Comparison of ENCODE assay signal across 10 cellular contexts in genomic region chr22:42747701-42748513, GRCh38. TPM values are rescaled to one million over a fixed set of nuclear protein-coding genes. Genes with fewer than 3 reads are reported as not detected.
DNase-seq lines count a peak whose midpoint lies in the region; ATAC-seq, FAIRE-seq and TF ChIP-seq lines count a peak whose summit lies in the region.
"Had no signal": no experiment of that assay in that cellular context is flagged by ENCODE, and none has a peak within 500 bp of the region (broad histone marks: within the 10 kb centered on the region; RNA-seq: fewer than 3 reads in every experiment).

No MANE protein-coding gene starts in this region.

- FAIRE-seq in frontal cortex (lab: Jason Lieb, UNC), result no peak
- FAIRE-seq: GM18507 had no signal

- ATAC-seq in GM23338 (peak; percentile 68), gastroesophageal sphincter (no peak)

- no peak overlapping the region for H3K27ac ChIP-seq in GM23338 (ENCODE audit: low read depth)
- peak overlapping the region in 1 of 2 experiments; percentile 82; a peak in 2 of 4 replicates for H3K27ac ChIP-seq in SK-N-SH (ENCODE audit: low read depth in 2 of 2, low read length in 1 of 2)
- H3K27ac ChIP-seq in gastroesophageal sphincter, result peak overlapping the region in 3 of 4 donors; percentile 41 to 49 (median 45)
- peak overlapping the region; percentile 98 for H3K27ac ChIP-seq in smooth muscle cell (ENCODE audit: low read depth)
- no peak overlapping the region for H3K27ac ChIP-seq in OCI-LY7 (ENCODE audit: low read depth, low read length, poor library complexity, severe bottlenecking)

- H3K9ac ChIP-seq in SK-N-SH (peak overlapping the region; percentile 41; the same call in 1 of the 2 replicates), smooth muscle cell (ENCODE audit: low read depth) (peak overlapping the region; percentile 50)

- H3K4me1 Mint-ChIP-seq in GM23338, result peaks cover 14% of the 10 kb centered on the region

- no peaks in the 10 kb centered on the region for H3K36me3 ChIP-seq in GM23338 (ENCODE audit: insufficient read depth)
- no peaks in the 10 kb centered on the region for H3K36me3 ChIP-seq in SK-N-SH (replicated peaks in 1 of 2; ENCODE audit: control insufficient read depth in 1 of 2, insufficient read depth in 2 of 2, low read length in 1 of 2)
- no peaks in the 10 kb centered on the region for H3K36me3 ChIP-seq in gastroesophageal sphincter
- no peaks in the 10 kb centered on the region for H3K36me3 ChIP-seq in smooth muscle cell (ENCODE audit: low read depth)
- H3K36me3 ChIP-seq in OCI-LY7 (ENCODE audit: insufficient read depth, low read length), result no peaks in the 10 kb centered on the region

- H4K20me1 ChIP-seq in GM23338 (replicated peaks; ENCODE audit: insufficient read depth) (no peaks in the 10 kb centered on the region), SK-N-SH (ENCODE audit: insufficient read depth) (no peaks in the 10 kb centered on the region), smooth muscle cell (ENCODE audit: low read depth) (no peaks in the 10 kb centered on the region), OCI-LY7 (ENCODE audit: insufficient read depth, low read length) (no peaks in the 10 kb centered on the region)

- H3K9me2 ChIP-seq in GM23338 (ENCODE audit: insufficient read depth), result no peaks in the 10 kb centered on the region
- no peaks in the 10 kb centered on the region for H3K9me2 ChIP-seq in SK-N-SH
- H3K9me2 ChIP-seq in OCI-LY7 (ENCODE audit: insufficient read depth, low read length), result no peaks in the 10 kb centered on the region

- BruUV-seq in OCI-LY7 (replicated peaks; lab: Mats Ljungman, UMichigan), result no TSS peak

- H3K79me2 ChIP-seq in GM23338 (replicated peaks; ENCODE audit: insufficient read depth), result no peaks in the 10 kb centered on the region
- no peaks in the 10 kb centered on the region for H3K79me2 ChIP-seq in SK-N-SH (ENCODE audit: insufficient read depth)
- H3K79me2 ChIP-seq in smooth muscle cell (ENCODE audit: low read depth), result no peaks in the 10 kb centered on the region
- no peaks in the 10 kb centered on the region for H3K79me2 ChIP-seq in OCI-LY7 (ENCODE audit: insufficient read depth, low read depth, low read length)

- peak overlapping the region; percentile 74; the same call in 1 of the 2 replicates for H3K27ac Mint-ChIP-seq in GM23338

- H3K4me2 ChIP-seq in GM23338, result no peak overlapping the region
- no peak overlapping the region for H3K4me2 ChIP-seq in SK-N-SH
- peak overlapping the region; percentile 78 for H3K4me2 ChIP-seq in smooth muscle cell
- no peak overlapping the region for H3K4me2 ChIP-seq in OCI-LY7 (ENCODE audit: low read length)

- peaks cover 10% of the 10 kb centered on the region for H3K27me3 Mint-ChIP-seq in GM23338 (ENCODE audit: insufficient read depth, low read depth, poor library complexity)

- H3K4me3 Mint-ChIP-seq in GM23338, result no peak overlapping the region

- TF ChIP-seq EP300 in SK-N-SH (IDR thresholded peaks at IDR 0.05; ENCODE audit: borderline replicate concordance in 1 of 2, low read depth in 1 of 2, low read length in 1 of 2), result no peak
- no peak for TF ChIP-seq EP300 in gastroesophageal sphincter (IDR thresholded peaks at IDR 0.05)

- TF ChIP-seq POLR2A in gastroesophageal sphincter (IDR thresholded peaks at IDR 0.05), result no peak

- H3K4me3 ChIP-seq in GM23338 (no peak overlapping the region), SK-N-SH (ENCODE audit: low read depth in 2 of 2, low read length in 1 of 2) (no peak overlapping the region), gastroesophageal sphincter (no peak overlapping the region), smooth muscle cell (no peak overlapping the region), OCI-LY7 (ENCODE audit: low read depth, low read length, poor library complexity, severe bottlenecking) (no peak overlapping the region)

- H3K9me3 ChIP-seq in SK-N-SH, result no peaks in the 10 kb centered on the region
- no peaks in the 10 kb centered on the region for H3K9me3 ChIP-seq in gastroesophageal sphincter
- H3K9me3 ChIP-seq in smooth muscle cell (replicated peaks; ENCODE audit: low read depth), result no peaks in the 10 kb centered on the region
- H3K9me3 ChIP-seq in OCI-LY7 (ENCODE audit: low read length), result no peaks in the 10 kb centered on the region

- H3K27me3 ChIP-seq in GM23338 (ENCODE audit: insufficient read depth) (no peaks in the 10 kb centered on the region), SK-N-SH (ENCODE audit: insufficient read depth) (no peaks in the 10 kb centered on the region), gastroesophageal sphincter (no peaks in the 10 kb centered on the region), smooth muscle cell (ENCODE audit: low read depth) (no peaks in the 10 kb centered on the region)

- CTCF ChIA-PET in SK-N-SH (lab: Yijun Ruan, JAX) (interaction anchor here (1.3 kb wide), 1 partner anchor 33 kb away, joined by 3 read pairs; no protein-coding TSS in a partner anchor), OCI-LY7 (lab: Charles Lee; ENCODE audit: unreplicated experiment) (no interaction called here)

- TF ChIP-seq CTCF in GM23338 (conservative IDR thresholded peaks at IDR 0.05; ENCODE audit: low read depth in 2 of 2), result no peak
- no peak for TF ChIP-seq CTCF in SK-N-SH (IDR thresholded peaks at IDR 0.05)
- no peak for TF ChIP-seq CTCF in gastroesophageal sphincter (IDR thresholded peaks at IDR 0.05)
- no peak for TF ChIP-seq CTCF in smooth muscle cell (IDR thresholded peaks at IDR 0.05; ENCODE audit: borderline replicate concordance, insufficient read depth, poor library complexity, severe bottlenecking)
- TF ChIP-seq CTCF in OCI-LY7 (conservative IDR thresholded peaks at IDR 0.05; ENCODE audit: low read length), result no peak
- no peak for TF ChIP-seq CTCF in GM20000 (IDR thresholded peaks at IDR 0.05; ENCODE audit: extremely low read depth, missing control alignments)

- peaks cover 7% of the 10 kb centered on the region; the same call in 1 of the 3 replicates for H3K9me3 Mint-ChIP-seq in GM23338

- H2AFZ ChIP-seq in GM23338 (peak overlapping the region; percentile 85), SK-N-SH (ENCODE audit: low read depth) (peak overlapping the region; percentile 56; the same call in 1 of the 2 replicates), smooth muscle cell (ENCODE audit: low read depth) (peak overlapping the region; percentile 84), OCI-LY7 (ENCODE audit: low read length) (no peak overlapping the region)

- POLR2A ChIA-PET in SK-N-SH (lab: Yijun Ruan, JAX), result no interaction called here
- POLR2A ChIA-PET in OCI-LY7 (lab: Charles Lee), result interaction anchor here (0.6 to 0.7 kb wide), 3 partner anchors 15 to 105 kb away, joined by 3 to 5 read pairs (median 3); no protein-coding TSS in a partner anchor

- DNase-seq in GM23338 (ENCODE audit: low spot score), result no peak
- no peak for DNase-seq in SK-N-SH
- no peak for DNase-seq in smooth muscle cell (lab: John Stamatoyannopoulos, UW; ENCODE audit: unreplicated experiment)
- no peak for DNase-seq in UCSD-AML1 (lab: John Stamatoyannopoulos, UW; ENCODE audit: unreplicated experiment)
- DNase-seq in OCI-LY7 (ENCODE audit: low spot score), result no peak
- no peak for DNase-seq in GM20000 (ENCODE audit: low spot score)
- DNase-seq in frontal cortex (ENCODE audit: low spot score in 2 of 2), result no peak
- DNase-seq: NCI-H82 had no signal

- H3K4me1 ChIP-seq in GM23338 (ENCODE audit: insufficient read depth) (peaks cover 3% of the 10 kb centered on the region; the same call in 1 of the 2 replicates), SK-N-SH (ENCODE audit: control insufficient read depth in 1 of 2, insufficient read depth in 2 of 2, low read depth in 1 of 2, low read length in 1 of 2) (peaks cover 0 to 5% of the 10 kb centered on the region in 2 experiments; a peak in 1 of 4 replicates), gastroesophageal sphincter (peaks cover 4 to 57% (median 12%) of the 10 kb centered on the region in 3 donors), smooth muscle cell (ENCODE audit: low read depth) (peaks cover 21% of the 10 kb centered on the region), OCI-LY7 (ENCODE audit: insufficient read depth, low read length, poor library complexity, severe bottlenecking) (peaks cover 41% of the 10 kb centered on the region)

- no peak for TF ChIP-seq RAD21 in SK-N-SH (IDR thresholded peaks at IDR 0.05; ENCODE audit: low read length)

- H3K36me3 Mint-ChIP-seq in GM23338 (ENCODE audit: low read depth), result peaks cover 3% of the 10 kb centered on the region; the same call in 1 of the 3 replicates

- WGBS in SK-N-SH (ENCODE audit: low lambda C conversion rate), result 57% methylated on average over 12 of the region's 14 CpGs
- 45 to 94% methylated on average over 3 to 14 of the region's 14 CpGs for WGBS in gastroesophageal sphincter (ENCODE audit: low coverage in 1 of 2), 2 donors
- WGBS in smooth muscle cell (ENCODE audit: low lambda C conversion rate), result 30% methylated on average over 14 of the region's 14 CpGs

- H3F3A ChIP-seq in GM23338 (replicated peaks; ENCODE audit: low read depth) (0 out of 2 replicates have a peak, but pooled peaks cover 4% of the 10 kb centered on the region), SK-N-SH (replicated peaks; ENCODE audit: insufficient read depth) (no peaks in the 10 kb centered on the region), smooth muscle cell (ENCODE audit: low read depth) (peaks cover 10% of the 10 kb centered on the region)

- intact Hi-C loops in OCI-LY7 (cut with micrococcal nuclease; ENCODE audit: unreplicated experiment), result no loop called here

TF ChIP-seq in GM23338, 12 proteins besides CTCF, POLR2A, EP300 and RAD21 (continues in another document):
- TF ChIP-seq NANOG (IDR thresholded peaks at IDR 0.05; ENCODE audit: borderline replicate concordance) (no peak), POLR2AphosphoS5 (IDR thresholded peaks at IDR 0.05; ENCODE audit: low read depth) (no peak), CREB1 (CRISPR knock-in tag; IDR thresholded peaks at IDR 0.05; ENCODE audit: low read depth) (no peak)

TF ChIP-seq in SK-N-SH, 30 proteins besides CTCF, POLR2A, EP300 and RAD21:
- TF ChIP-seq FOSL2 (IDR thresholded peaks at IDR 0.05; ENCODE audit: borderline replicate concordance, low read depth), result 0 out of 2 replicates have a peak, but pooled peaks have one; percentile 4
- TF ChIP-seq TCF12 (IDR thresholded peaks at IDR 0.05), result peak; percentile 16; the same call in 1 of the 2 replicates
- TF ChIP-seq RFX5 (IDR thresholded peaks at IDR 0.05; ENCODE audit: low read length), result no peak
- no peak for TF ChIP-seq SMC3 (IDR thresholded peaks at IDR 0.05; ENCODE audit: low read depth, low read length)
- 0 out of 2 replicates have a peak, but pooled peaks have one; percentile 4 for TF ChIP-seq JUND (IDR thresholded peaks at IDR 0.05)
TF ChIP-seq in SK-N-SH: peak in this region for 3.

RNA-seq across cellular contexts. Expression of gene A4GALT, which starts 27.2 kb away (rescaled TPM):
- 12.7 and 16.2 TPM in 2 replicates for total RNA-seq in GM23338 (2014; rRNA removed; shearing (Covaris generic))
- polyA plus RNA-seq in GM23338 (2016; fragmentation: Nextera tagmentation; extraction: Ambion mirVana) (7.0 and 8.9 TPM in 2 replicates), SK-N-SH (2012; rRNA removed) (5.2 and 9.5 TPM in 2 replicates), smooth muscle cell (1.6 and 8.4 TPM in 2 replicates)
- 5.3 and 6.8 TPM in 2 replicates for polyA plus RNA-seq in SK-N-SH (2012; cell fraction: cytosol; rRNA removed)
- polyA plus RNA-seq in SK-N-SH (2012; cell fraction: nucleus; rRNA removed), result 6.1 and 6.4 TPM in 2 replicates
- total RNA-seq in gastroesophageal sphincter (10 to 100 TPM; 36.9 to 70.9 (median 55.3) TPM), smooth muscle cell (0.99 and 3.2 TPM in 2 replicates), OCI-LY7 (2022) (40.5 and 56.0 TPM in 2 replicates), frontal cortex (0.41 TPM)
- 48.9 and 61.5 TPM in 2 replicates for total RNA-seq in OCI-LY7 (2014; rRNA removed; shearing (Covaris generic))

Comparison
In these comparisons a context has a peak if more than half of its experiments do, and no peak if none do; other contexts are left out.
1. H3K27ac ChIP-seq: peak in gastroesophageal sphincter (3 of 4) and smooth muscle cell (single experiment); none in GM23338 (single experiment) and OCI-LY7 (single experiment).